ENCODE assay signal across 1 cellular context in the genomic region with DNA sequence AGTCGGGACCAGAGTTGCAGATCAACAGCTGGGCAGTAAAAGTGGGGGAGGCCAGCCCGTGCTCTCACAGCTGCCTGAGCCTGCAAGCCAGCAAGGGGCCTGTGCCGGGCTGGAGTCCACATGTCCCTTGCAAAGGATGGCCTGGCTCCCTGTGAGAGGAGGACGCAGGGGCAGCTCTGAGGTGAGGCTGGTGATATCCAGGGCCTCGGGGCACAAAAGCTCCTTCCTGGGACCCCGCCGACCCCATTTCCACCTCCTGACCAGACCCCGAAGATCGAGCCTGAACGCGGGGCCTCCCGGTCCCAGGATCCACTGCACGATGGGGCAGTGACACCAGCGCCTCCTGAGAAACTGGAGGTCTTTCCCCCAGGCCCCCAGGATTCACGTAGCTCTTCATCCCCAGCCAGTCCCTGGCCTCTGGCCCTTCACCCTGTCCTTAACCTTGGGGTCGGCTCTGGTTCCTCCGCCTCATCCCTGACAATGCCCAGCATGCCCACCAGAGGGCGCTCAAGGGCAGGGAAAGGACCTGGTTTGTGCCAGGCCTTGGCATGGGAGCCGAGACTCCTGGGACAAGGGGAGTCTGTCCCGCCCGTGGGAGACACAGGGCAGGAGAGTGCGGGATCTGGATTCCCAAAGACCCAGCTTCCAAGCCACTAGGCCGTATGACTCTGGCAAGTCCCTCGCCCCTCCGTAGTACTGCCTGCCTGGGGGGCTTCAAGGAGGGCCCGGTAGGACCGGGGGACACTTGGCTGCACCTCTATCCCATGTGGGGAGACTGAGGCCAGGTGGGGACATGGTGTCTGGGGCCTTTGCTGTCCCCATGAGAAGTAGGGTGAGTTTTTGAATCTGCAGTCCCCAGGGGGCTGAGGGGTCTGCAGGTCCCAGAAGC.
TF ChIP-seq lines count a peak whose summit lies in the region.

No MANE protein-coding gene starts in this region.

TF ChIP-seq in HEK293, 187 proteins besides CTCF, POLR2A, EP300 and RAD21 (continued from another document):
- TF ChIP-seq, protein P1, sequence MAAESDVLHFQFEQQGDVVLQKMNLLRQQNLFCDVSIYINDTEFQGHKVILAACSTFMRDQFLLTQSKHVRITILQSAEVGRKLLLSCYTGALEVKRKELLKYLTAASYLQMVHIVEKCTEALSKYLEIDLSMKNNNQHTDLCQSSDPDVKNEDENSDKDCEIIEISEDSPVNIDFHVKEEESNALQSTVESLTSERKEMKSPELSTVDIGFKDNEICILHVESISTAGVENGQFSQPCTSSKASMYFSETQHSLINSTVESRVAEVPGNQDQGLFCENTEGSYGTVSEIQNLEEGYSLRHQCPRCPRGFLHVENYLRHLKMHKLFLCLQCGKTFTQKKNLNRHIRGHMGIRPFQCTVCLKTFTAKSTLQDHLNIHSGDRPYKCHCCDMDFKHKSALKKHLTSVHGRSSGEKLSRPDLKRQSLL (tag by site-specific recombination; IDR thresholded peaks at IDR 0.05): no peak
- TF ChIP-seq ZNF214 (tag by site-specific recombination; IDR thresholded peaks at IDR 0.05; ENCODE audit: borderline replicate concordance): no peak
